In the genomic region with DNA sequence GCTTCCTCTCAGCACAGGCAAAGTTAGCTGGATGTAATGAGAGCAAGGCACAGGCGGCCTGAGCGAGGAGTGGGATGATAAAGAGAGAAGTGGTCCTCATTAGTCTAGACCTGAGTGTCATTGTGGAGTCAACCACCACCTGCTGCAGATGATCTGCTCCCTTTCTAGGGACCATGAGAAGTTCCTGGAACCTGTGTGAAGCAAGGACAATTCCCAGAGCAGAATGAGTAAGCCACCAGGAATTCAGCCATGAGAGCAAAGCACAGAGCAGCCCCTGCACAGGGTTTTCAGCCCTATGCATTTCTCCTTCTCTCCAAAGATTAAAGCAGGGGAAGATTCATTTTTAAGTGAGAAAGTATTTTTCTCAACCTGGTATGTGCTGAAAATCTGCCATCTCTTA, we compare ENCODE assay signal across 16 cellular contexts.
DNase-seq lines count a peak whose midpoint lies in the region; ATAC-seq and TF ChIP-seq lines count a peak whose summit lies in the region.
"Had no signal": no experiment of that assay in that cellular context is flagged by ENCODE, and none has a peak within 500 bp of the region (broad histone marks: within the 10 kb centered on the region; RNA-seq: fewer than 3 reads in every experiment).

No MANE protein-coding gene starts in this region.

- H3K27ac ChIP-seq in GM23248 (no peak overlapping the region), gastrocnemius medialis (no peak overlapping the region)
- H3K27ac ChIP-seq: ascending aorta, BLaER1, lower lobe of right lung, psoas muscle had no signal

- H3K9me3 ChIP-seq in GM23248 (ENCODE audit: low read depth) (no peaks in the 10 kb centered on the region), gastrocnemius medialis (no peaks in the 10 kb centered on the region)
- H3K9me3 ChIP-seq: ascending aorta, BLaER1, lower lobe of right lung, psoas muscle had no signal

- no peak for TF ChIP-seq POLR2A in gastrocnemius medialis (IDR thresholded peaks at IDR 0.05)

- H3K27me3 ChIP-seq in GM23248 (replicated peaks; ENCODE audit: insufficient read depth) (0 out of 2 replicates have a peak, but pooled peaks cover 4% of the 10 kb centered on the region), gastrocnemius medialis (no peaks in the 10 kb centered on the region)
- H3K27me3 ChIP-seq: ascending aorta, BLaER1 had no signal

- intact Hi-C loops in sciatic nerve (cut with DNase I) (no loop called here), gastrocnemius medialis (cut with DNase I; ENCODE audit: low total_unique reads) (no loop called here)

- WGBS in GM23248 (ENCODE audit: low coverage in 1 of 2, low lambda C conversion rate in 2 of 2, missing lambda C conversion rate in 2 of 2), 2 experiments = 66 to 82% methylated on average over 2 of the region's 2 CpGs

- no peaks in the 10 kb centered on the region for H4K20me1 ChIP-seq in GM23248 (ENCODE audit: insufficient read depth)
- H4K20me1 ChIP-seq: BLaER1 had no signal

- no peak overlapping the region for H3K4me2 ChIP-seq in GM23248 (ENCODE audit: unreplicated experiment)
- H3K4me2 ChIP-seq: BLaER1 had no signal

- TF ChIP-seq CTCF in fibroblast of the aortic adventitia (IDR thresholded peaks at IDR 0.05; ENCODE audit: insufficient read depth, low read length) = no peak
- no peak for TF ChIP-seq CTCF in gastrocnemius medialis (IDR thresholded peaks at IDR 0.05 in 4 of 5, conservative IDR thresholded peaks at IDR 0.05 in 1 of 5)
- no peak for TF ChIP-seq CTCF in GM20000 (IDR thresholded peaks at IDR 0.05; ENCODE audit: extremely low read depth, missing control alignments)

- H3K9me2 ChIP-seq in GM23248 (ENCODE audit: insufficient read depth) = no peaks in the 10 kb centered on the region

- H3K36me3 ChIP-seq in GM23248 (ENCODE audit: low read depth) = no peaks in the 10 kb centered on the region
- H3K36me3 ChIP-seq in gastrocnemius medialis = no peaks in the 10 kb centered on the region
- H3K36me3 ChIP-seq: ascending aorta, BLaER1, lower lobe of right lung had no signal

- no peak overlapping the region for H2AFZ ChIP-seq in GM23248

- no peak overlapping the region for H3K4me3 ChIP-seq in GM23248
- H3K4me3 ChIP-seq in fibroblast of the aortic adventitia (ENCODE audit: low read depth, low read length) = no peak overlapping the region
- no peak overlapping the region for H3K4me3 ChIP-seq in gastrocnemius medialis
- H3K4me3 ChIP-seq: ascending aorta, BLaER1, lower lobe of right lung, psoas muscle had no signal

- no peaks in the 10 kb centered on the region for H3K4me1 ChIP-seq in GM23248 (ENCODE audit: insufficient read depth)
- H3K4me1 ChIP-seq in gastrocnemius medialis = no peaks in the 10 kb centered on the region
- H3K4me1 ChIP-seq: ascending aorta, BLaER1, lower lobe of right lung, psoas muscle had no signal

- no peak overlapping the region for H3K9ac ChIP-seq in GM23248
- H3K9ac ChIP-seq: BLaER1 had no signal

- in situ Hi-C loops in GM23248 (cut with MboI) = no loop called here
- in situ Hi-C loops in gastrocnemius medialis (cut with MboI; ENCODE audit: low sequenced_read_pairs in 4 of 4) = no loop called here

- ATAC-seq in sciatic nerve (peak; percentile 41), gastrocnemius medialis (no peak)
- ATAC-seq: lower lobe of right lung; natural killer cell treated with Interleukin-12 subunit alpha and Interleukin-12 subunit beta and Interleukin-15 and Interleukin-18, amount 100 ng/mL, for 72 hours; psoas muscle; T-helper 17 cell had no signal

- DNase-seq in GM23248 (peak; percentile 50), SW480 (ENCODE audit: low spot score) (peak; percentile 10), fibroblast of the aortic adventitia (ENCODE audit: low read depth) (peak; percentile 25), sciatic nerve (ENCODE audit: low spot score) (no peak), gastrocnemius medialis (no peak), GM20000 (ENCODE audit: low spot score) (no peak)
- no peak for DNase-seq in stimulated activated CD8-positive, alpha-beta memory T cell treated with anti-CD3 and anti-CD28 coated beads, Interleukin-4, amount 100 ng/mL, for 48 hours
- DNase-seq: DMS153, KBM-7, lower lobe of right lung, NCI-H1436, psoas muscle, T-helper 17 cell had no signal

- no peaks in the 10 kb centered on the region for H3F3A ChIP-seq in GM23248 (ENCODE audit: insufficient read depth)

- no peaks in the 10 kb centered on the region for H3K79me2 ChIP-seq in GM23248 (ENCODE audit: insufficient read depth)

Comparison
In these comparisons a context has a peak if more than half of its experiments do, and no peak if none do; other contexts are left out.
1. DNase-seq: peak in GM23248 (single experiment), SW480 (single experiment) and fibroblast of the aortic adventitia (single experiment); none in sciatic nerve (single experiment), gastrocnemius medialis (0 of 2), stimulated activated CD8-positive, alpha-beta memory T cell treated with anti-CD3 and anti-CD28 coated beads, Interleukin-4, amount 100 ng/mL, for 48 hours (single experiment) and GM20000 (single experiment).